14 cellular contexts compared by ENCODE assay signal in genomic region chr5:96871022-96871388, GRCh38. TPM values are rescaled to one million over a fixed set of nuclear protein-coding genes. Genes with fewer than 3 reads are reported as not detected.
A peak's percentile ranks its signal among the peaks of the same experiment; 100 is the strongest.
DNase-seq lines count a peak whose midpoint lies in the region; ATAC-seq and TF ChIP-seq lines count a peak whose summit lies in the region.
"Had no signal": no experiment of that assay in that cellular context is flagged by ENCODE, and none has a peak within 500 bp of the region (broad histone marks: within the 10 kb centered on the region; RNA-seq: fewer than 3 reads in every experiment).

No MANE protein-coding gene starts in this region.

- no peaks in the 10 kb centered on the region for H3K9me2 ChIP-seq in DOHH2 (replicated peaks; ENCODE audit: control insufficient read depth, low read length)
- no peaks in the 10 kb centered on the region for H3K9me2 ChIP-seq in GM23248 (ENCODE audit: insufficient read depth)

- CTCF ChIA-PET in activated B cell treated with CpG ODN at 0.5 μM for 24 hours (lab: Charles Lee): interaction anchor here (0.9 to 5.5 kb wide), 7 partner anchors 24 to 270 kb away, joined by 3 to 66 read pairs (median 6); partner anchors contain the start of genes ERAP1, LIX1 and LNPEP

- H3K36me3 Mint-ChIP-seq in activated B cell treated with CpG ODN at 0.5 μM for 24 hours (ENCODE audit: low read depth): no peaks in the 10 kb centered on the region

- H3K27ac ChIP-seq in DOHH2 (ENCODE audit: low read depth, low read length): peak overlapping the region; percentile 43; the same call in 1 of the 2 replicates
- no peak overlapping the region for H3K27ac ChIP-seq in GM23248
- no peak overlapping the region for H3K27ac ChIP-seq in iPS-20b (ENCODE audit: low read length)
- H3K27ac ChIP-seq: body of pancreas had no signal

- POLR2A ChIA-PET in activated B cell treated with CpG ODN at 0.5 μM for 24 hours (lab: Charles Lee): interaction anchor here (1.0 to 4.7 kb wide), 10 partner anchors 11 to 66 kb away, joined by 3 to 94 read pairs (median 18); partner anchors contain the start of genes ERAP1 and LNPEP

- WGBS in GM23248 (ENCODE audit: low coverage in 1 of 2, low lambda C conversion rate in 2 of 2, missing lambda C conversion rate in 2 of 2), 2 experiments: 87 to 89% methylated on average over 2 of the region's 2 CpGs

- no peak for ATAC-seq in activated B cell treated with CpG ODN at 0.5 μM for 24 hours (ENCODE audit: low read depth)
- ATAC-seq: body of pancreas, right cardiac atrium had no signal

- H3K4me3 Mint-ChIP-seq in activated B cell treated with CpG ODN at 0.5 μM for 24 hours: peak overlapping the region; percentile 54
- H3K4me3 Mint-ChIP-seq: nephron had no signal

- peak overlapping the region; percentile 63 for H3K4me2 ChIP-seq in DOHH2 (ENCODE audit: low read length)
- H3K4me2 ChIP-seq in GM23248 (ENCODE audit: unreplicated experiment): no peak overlapping the region

- DNase-seq in GM23248: no peak
- no peak for DNase-seq in activated B cell treated with CpG ODN at 0.5 μM for 24 hours
- no peak for DNase-seq in SHP77 (lab: John Stamatoyannopoulos, UW)
- no peak for DNase-seq in T1000 (lab: John Stamatoyannopoulos, UW)
- no peak for DNase-seq in NCI-H2196 treated with DMSO at 0.1 percent for 48 hours (lab: John Stamatoyannopoulos, UW; ENCODE audit: unreplicated experiment)
- DNase-seq: body of pancreas, dorsolateral prefrontal cortex, Kasumi-1, NCI-H146, NCI-H524 treated with DMSO at 0.1 percent for 48 hours, right cardiac atrium had no signal

- no peaks in the 10 kb centered on the region for H3K79me2 ChIP-seq in DOHH2 (ENCODE audit: control insufficient read depth, low read length)
- no peaks in the 10 kb centered on the region for H3K79me2 ChIP-seq in GM23248 (ENCODE audit: insufficient read depth)

- H3K27ac Mint-ChIP-seq in activated B cell treated with CpG ODN at 0.5 μM for 24 hours: peak overlapping the region; percentile 78
- H3K27ac Mint-ChIP-seq: nephron had no signal

- 0 out of 2 replicates have a peak overlapping the region, but pooled peaks have one; percentile 9 for H2AFZ ChIP-seq in GM23248

- H3K36me3 ChIP-seq in DOHH2 (ENCODE audit: control insufficient read depth, low read length): no peaks in the 10 kb centered on the region
- no peaks in the 10 kb centered on the region for H3K36me3 ChIP-seq in GM23248 (ENCODE audit: low read depth)
- no peaks in the 10 kb centered on the region for H3K36me3 ChIP-seq in iPS-20b (ENCODE audit: insufficient read depth, low read depth, low read length)

- H3K4me1 ChIP-seq in DOHH2 (ENCODE audit: control insufficient read depth, low read length) (peaks cover 64% of the 10 kb centered on the region), GM23248 (ENCODE audit: insufficient read depth) (no peaks in the 10 kb centered on the region), iPS-20b (ENCODE audit: insufficient read depth, low read length) (peaks cover 11% of the 10 kb centered on the region; the same call in 1 of the 2 replicates)

- H3K4me3 ChIP-seq in DOHH2 (ENCODE audit: low read length) (peak overlapping the region; percentile 40), GM23248 (no peak overlapping the region), iPS-20b (ENCODE audit: low read length) (no peak overlapping the region)
- H3K4me3 ChIP-seq: body of pancreas, dorsolateral prefrontal cortex had no signal

- H3K9me3 Mint-ChIP-seq in activated B cell treated with CpG ODN at 0.5 μM for 24 hours: no peaks in the 10 kb centered on the region
- H3K9me3 Mint-ChIP-seq: nephron had no signal

- no peaks in the 10 kb centered on the region for H3K27me3 Mint-ChIP-seq in activated B cell treated with CpG ODN at 0.5 μM for 24 hours

- no peaks in the 10 kb centered on the region for H3K9me3 ChIP-seq in DOHH2 (ENCODE audit: control insufficient read depth, insufficient read depth, low read length)
- no peaks in the 10 kb centered on the region for H3K9me3 ChIP-seq in GM23248 (ENCODE audit: low read depth)
- H3K9me3 ChIP-seq in iPS-20b (ENCODE audit: insufficient read depth, low read depth, low read length): no peaks in the 10 kb centered on the region
- H3K9me3 ChIP-seq: body of pancreas had no signal

- intact Hi-C loops in activated B cell treated with CpG ODN at 0.5 μM for 24 hours (cut with micrococcal nuclease): loop anchor here (5.0 kb wide), 2 partner anchors 209 to 1901 kb away; partner anchors contain the start of genes CAST and RGMB

- H4K20me1 ChIP-seq in DOHH2 (ENCODE audit: control insufficient read depth, insufficient read depth, low read depth, low read length): no peaks in the 10 kb centered on the region
- no peaks in the 10 kb centered on the region for H4K20me1 ChIP-seq in GM23248 (ENCODE audit: insufficient read depth)

- H3K9ac ChIP-seq in GM23248 (no peak overlapping the region), iPS-20b (ENCODE audit: low read depth, low read length) (peak overlapping the region; percentile 4; the same call in 1 of the 2 replicates)

- TF ChIP-seq CTCF in DOHH2 (IDR thresholded peaks at IDR 0.05; ENCODE audit: low read depth, low read length, poor library complexity, severe bottlenecking) (no peak), activated B cell treated with CpG ODN at 0.5 μM for 24 hours (IDR thresholded peaks at IDR 0.05) (no peak)

- no peaks in the 10 kb centered on the region for H3K27me3 ChIP-seq in DOHH2 (ENCODE audit: control insufficient read depth, low read length)
- H3K27me3 ChIP-seq in GM23248 (replicated peaks; ENCODE audit: insufficient read depth): no peaks in the 10 kb centered on the region
- H3K27me3 ChIP-seq in iPS-20b (ENCODE audit: insufficient read depth, low read length): no peaks in the 10 kb centered on the region
- H3K27me3 ChIP-seq: body of pancreas, dorsolateral prefrontal cortex had no signal

- in situ Hi-C loops in GM23248 (cut with MboI): loop anchor here (10.0 kb wide), 1 partner anchor 294 kb away; no protein-coding TSS in a partner anchor

- H3K4me1 Mint-ChIP-seq in activated B cell treated with CpG ODN at 0.5 μM for 24 hours: peaks cover 66% of the 10 kb centered on the region

- H3F3A ChIP-seq in DOHH2 (ENCODE audit: control insufficient read depth, insufficient read depth) (peaks cover 10% of the 10 kb centered on the region; the same call in 1 of the 2 replicates), GM23248 (ENCODE audit: insufficient read depth) (no peaks in the 10 kb centered on the region)

RNA-seq across cellular contexts. Expression of gene ERAP2, which starts 5.3 kb away (rescaled TPM):
- 0.38 and 1.8 TPM in 2 replicates for total RNA-seq in GM23248 (2014; rRNA removed; shearing (Covaris generic))
- polyA plus RNA-seq in GM23248 (2016; fragmentation: Nextera tagmentation; extraction: Ambion mirVana): 0.32 and 1.1 TPM in 2 replicates
- total RNA-seq in activated B cell treated with CpG ODN at 0.5 μM for 24 hours: 63.1 and 80.9 TPM in 2 replicates

Comparison
In these comparisons a context has a peak if more than half of its experiments do, and no peak if none do; other contexts are left out.
1. RNA of gene ERAP2, which starts 5.3 kb away (total RNA-seq): 63.1 to 80.9 TPM in activated B cell treated with CpG ODN at 0.5 μM for 24 hours; 0.38 to 1.8 TPM in GM23248; every median in the first group is over 10 times any median in the second.